Comparison of ENCODE assay signal across 8 cellular contexts in genomic region chr19:39435499-39436349, GRCh38. TPM values are rescaled to one million over a fixed set of nuclear protein-coding genes. Genes with fewer than 3 reads are reported as not detected.
DNase-seq lines count a peak whose midpoint lies in the region; ATAC-seq and TF ChIP-seq lines count a peak whose summit lies in the region.

TSS of gene RPS16 (minus strand) at chr19:39435949. CDS start at chr19:39435895, 54 bp downstream.

- H3K79me2 ChIP-seq in DND-41 (ENCODE audit: insufficient read depth, low read length) = peaks cover 32% of the 10 kb centered on the region
- peaks cover 30% of the 10 kb centered on the region for H3K79me2 ChIP-seq in GM23248 (ENCODE audit: insufficient read depth)

- peaks cover 35% of the 10 kb centered on the region for H3K36me3 ChIP-seq in DND-41 (ENCODE audit: insufficient read depth, low read length)
- peaks cover 26% of the 10 kb centered on the region for H3K36me3 ChIP-seq in GM23248 (ENCODE audit: low read depth)
- peaks cover 21 to 35% (median 24%) of the 10 kb centered on the region in 3 donors for H3K36me3 ChIP-seq in esophagus squamous epithelium

- H3K4me3 ChIP-seq in DND-41 (ENCODE audit: low read depth in 1 of 2, low read length in 2 of 2) (peak within 1 kb of the TSS; percentile 87 to 98), GM23248 (peak within 1 kb of the TSS; percentile 94), esophagus squamous epithelium (peak within 1 kb of the TSS; percentile 78 to 98 (median 96))

- in situ Hi-C loops in GM23248 (cut with MboI) = no loop called here

- peak; percentile 93 for ATAC-seq in DND-41 (ENCODE audit: insufficient read depth, low read depth)
- peak; percentile 92 to 94 for ATAC-seq in naive B cell (ENCODE audit: low read depth in 2 of 2)
- peak; percentile 92 for ATAC-seq in stimulated activated effector memory CD8-positive, alpha-beta T cell treated with anti-CD3 and anti-CD28 coated beads, Interleukin-12 subunit alpha, Interleukin-12 subunit beta, amount 100 ng/mL, for 72 hours

- peaks cover 0 to 5% (median 0%) of the 10 kb centered on the region in 3 donors for H3K27me3 Mint-ChIP-seq in naive B cell

- H2AFZ ChIP-seq in DND-41 (ENCODE audit: low read depth, low read length) = peak within 1 kb of the TSS; percentile 78
- H2AFZ ChIP-seq in GM23248 = peak within 1 kb of the TSS; percentile 77

- DNase-seq in DND-41 = peak; percentile 99
- peak; percentile 100 for DNase-seq in GM23248
- peak; percentile 96 for DNase-seq in LHCN-M2 (ENCODE audit: low read depth)
- peak; percentile 97 for DNase-seq in RPMI7951 (ENCODE audit: low read depth)
- peak; percentile 99 for DNase-seq in activated T-helper 1 cell treated with Interleukin-2 at 50 U/mL for 16 hours (ENCODE audit: low read depth)
- peak; percentile 92 for DNase-seq in esophagus squamous epithelium (lab: John Stamatoyannopoulos, UW)
- DNase-seq in naive B cell = peak; percentile 98
- DNase-seq in stimulated activated effector memory CD8-positive, alpha-beta T cell treated with anti-CD3 and anti-CD28 coated beads, Interleukin-12 subunit alpha, Interleukin-12 subunit beta, amount 100 ng/mL, for 72 hours (ENCODE audit: low spot score in 2 of 2) = peak; percentile 98 to 100

- peaks cover 49% of the 10 kb centered on the region for H3F3A ChIP-seq in GM23248 (ENCODE audit: insufficient read depth)

- TF ChIP-seq POLR2A in esophagus squamous epithelium (IDR thresholded peaks at IDR 0.05) = peak in 3 of 4 donors; percentile 97 to 98 (median 98)

- TF ChIP-seq CTCF in DND-41 (IDR thresholded peaks at IDR 0.05; ENCODE audit: borderline replicate concordance, extremely low read depth, low read length, poor library complexity, severe bottlenecking) (peak; percentile 1), esophagus squamous epithelium (IDR thresholded peaks at IDR 0.05) (peak in 2 of 6 experiments; percentile 16 to 53)

- intact Hi-C loops in esophagus squamous epithelium (cut with DNase I) = loop anchor here (10.0 kb wide), 1 partner anchor 99 kb away; the partner anchor contains the start of gene EID2B

- H3K9ac ChIP-seq in DND-41 (ENCODE audit: low read depth, low read length) (peak within 1 kb of the TSS; percentile 85), GM23248 (peak within 1 kb of the TSS; percentile 91)

- peaks cover 6 to 10% of the 10 kb centered on the region in 2 donors for H3K36me3 Mint-ChIP-seq in naive B cell
- H3K36me3 Mint-ChIP-seq in stimulated activated effector memory CD8-positive, alpha-beta T cell treated with anti-CD3 and anti-CD28 coated beads, Interleukin-12 subunit alpha, Interleukin-12 subunit beta, amount 100 ng/mL, for 72 hours = peaks cover 70% of the 10 kb centered on the region

- no peaks in the 10 kb centered on the region for H3K9me3 Mint-ChIP-seq in naive B cell
- no peaks in the 10 kb centered on the region for H3K9me3 Mint-ChIP-seq in stimulated activated effector memory CD8-positive, alpha-beta T cell treated with anti-CD3 and anti-CD28 coated beads, Interleukin-12 subunit alpha, Interleukin-12 subunit beta, amount 100 ng/mL, for 72 hours

- H3K4me1 ChIP-seq in DND-41 (ENCODE audit: insufficient read depth, low read length) = peaks cover 32% of the 10 kb centered on the region
- H3K4me1 ChIP-seq in GM23248 (ENCODE audit: insufficient read depth) = peaks cover 15% of the 10 kb centered on the region
- peaks cover 25 to 65% (median 40%) of the 10 kb centered on the region in 3 donors for H3K4me1 ChIP-seq in esophagus squamous epithelium

- peak within 1 kb of the TSS; percentile 95 for H3K27ac ChIP-seq in DND-41 (ENCODE audit: low read length)
- peak within 1 kb of the TSS; percentile 76 for H3K27ac ChIP-seq in GM23248
- H3K27ac ChIP-seq in esophagus squamous epithelium = peak within 1 kb of the TSS; percentile 88 to 95 (median 94)

- H3K9me3 ChIP-seq in DND-41 (ENCODE audit: insufficient read depth, low read length, severe bottlenecking) (no peaks in the 10 kb centered on the region), GM23248 (ENCODE audit: low read depth) (no peaks in the 10 kb centered on the region), esophagus squamous epithelium (no peaks in the 10 kb centered on the region)

- H3K9me2 ChIP-seq in GM23248 (ENCODE audit: insufficient read depth) = no peaks in the 10 kb centered on the region

- H3K4me2 ChIP-seq in DND-41 (ENCODE audit: insufficient read depth, low read length) = peak within 1 kb of the TSS; percentile 93
- H3K4me2 ChIP-seq in GM23248 (ENCODE audit: unreplicated experiment) = peak within 1 kb of the TSS; percentile 90

- WGBS in GM23248 (ENCODE audit: low coverage in 1 of 2, low lambda C conversion rate in 2 of 2, missing lambda C conversion rate in 2 of 2), 2 experiments = 1% methylated on average over 49 to 61 of the region's 61 CpGs
- 1% methylated on average over 26 to 42 of the region's 61 CpGs for WGBS in esophagus squamous epithelium, 2 donors

- H3K27ac Mint-ChIP-seq in naive B cell = peak within 1 kb of the TSS; percentile 98 to 100 (median 99)
- H3K27ac Mint-ChIP-seq in stimulated activated effector memory CD8-positive, alpha-beta T cell treated with anti-CD3 and anti-CD28 coated beads, Interleukin-12 subunit alpha, Interleukin-12 subunit beta, amount 100 ng/mL, for 72 hours = peak within 1 kb of the TSS; percentile 100

- H3K27me3 ChIP-seq in DND-41 (ENCODE audit: insufficient read depth, low read length, poor library complexity) (no peaks in the 10 kb centered on the region), GM23248 (replicated peaks; ENCODE audit: insufficient read depth) (no peaks in the 10 kb centered on the region), esophagus squamous epithelium (no peaks in the 10 kb centered on the region)

- peak within 1 kb of the TSS; percentile 95 to 100 (median 100) for H3K4me3 Mint-ChIP-seq in naive B cell
- H3K4me3 Mint-ChIP-seq in stimulated activated effector memory CD8-positive, alpha-beta T cell treated with anti-CD3 and anti-CD28 coated beads, Interleukin-12 subunit alpha, Interleukin-12 subunit beta, amount 100 ng/mL, for 72 hours = peak within 1 kb of the TSS; percentile 100

- H4K20me1 ChIP-seq in DND-41 (ENCODE audit: insufficient read depth, low read length) (peaks cover 30% of the 10 kb centered on the region), GM23248 (ENCODE audit: insufficient read depth) (no peaks in the 10 kb centered on the region)

- H3K4me1 Mint-ChIP-seq in naive B cell = peaks cover 34 to 50% (median 49%) of the 10 kb centered on the region in 3 donors
- H3K4me1 Mint-ChIP-seq in stimulated activated effector memory CD8-positive, alpha-beta T cell treated with anti-CD3 and anti-CD28 coated beads, Interleukin-12 subunit alpha, Interleukin-12 subunit beta, amount 100 ng/mL, for 72 hours = peaks cover 52% of the 10 kb centered on the region

RNA-seq across cellular contexts. Expression of gene RPS16, which starts in this region (rescaled TPM):
- 91.2 and 136 TPM in 2 replicates for total RNA-seq in GM23248 (2014; rRNA removed; shearing (Covaris generic))
- 542 and 556 TPM in 2 replicates for polyA plus RNA-seq in GM23248 (2016; fragmentation: Nextera tagmentation; extraction: Ambion mirVana)
- total RNA-seq in LHCN-M2 (2014; rRNA removed) = 159 and 209 TPM in 2 replicates
- polyA plus RNA-seq in LHCN-M2 (2012) = 3,320 TPM
- 107 and 123 TPM in 2 replicates for total RNA-seq in RPMI7951 (2014; rRNA removed; shearing (Covaris generic))
- total RNA-seq in esophagus squamous epithelium = 1,000 to 10,000 TPM in 3 of 4 donors, 100 to 1,000 TPM in 1; 509 to 2,477 (median 1,257) TPM
- 1,000 to 10,000 TPM; 1,393 to 2,131 (median 1,793) TPM for polyA plus RNA-seq in naive B cell (ENCODE audit: low read depth in 6 of 6)

Comparison
In these comparisons a context has a peak if more than half of its experiments do, and no peak if none do; other contexts are left out.
1. Peak in every context shown above with its lines: DNase-seq, ATAC-seq, H3K4me3 ChIP-seq and H3K27ac ChIP-seq.